ENCODE assay signal across 25 cellular contexts in the genomic region with DNA sequence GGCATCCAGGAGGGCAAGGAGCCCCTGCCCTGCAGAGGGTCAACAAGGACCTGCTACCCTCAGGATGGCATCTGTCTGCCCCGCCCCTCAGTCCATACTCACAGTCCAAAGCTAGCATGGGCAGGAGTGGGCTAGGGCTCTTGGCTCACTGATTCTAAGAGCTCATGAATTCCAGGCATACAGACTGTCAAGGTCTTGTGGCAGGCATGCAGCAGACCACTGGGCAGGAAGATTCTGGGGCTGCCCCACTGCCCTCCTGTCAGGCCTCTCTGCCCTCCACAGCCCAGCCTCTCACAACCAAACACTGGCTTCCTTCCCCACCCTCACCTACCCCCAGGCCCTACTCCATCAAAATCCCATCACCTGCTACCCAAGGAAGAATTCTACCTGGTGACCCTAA.
"Had no signal": no experiment of that assay in that cellular context is flagged by ENCODE, and none has a peak within 500 bp of the region (broad histone marks: within the 10 kb centered on the region; RNA-seq: fewer than 3 reads in every experiment).

No MANE protein-coding gene starts in this region.

- H3K4me3 Mint-ChIP-seq: activated CD4-positive, alpha-beta T cell treated with anti-CD3 and anti-CD28 coated beads, Interleukin-2, amount 10 ng/mL, durations not matched to agents 24 days and 14 days; activated CD8-positive, alpha-beta T cell treated with anti-CD3 and anti-CD28 coated beads, Interleukin-2, amount 10 ng/mL, durations not matched to agents 7 days and 5 days; activated naive CD4-positive, alpha-beta T cell treated with anti-CD3 and anti-CD28 coated beads for 36 hours; activated naive CD8-positive, alpha-beta T cell treated with anti-CD3 and anti-CD28 coated beads, Interleukin-2, amount 10 ng/mL, durations not matched to agents 7 days and 5 days; activated T-cell treated with anti-CD3 and anti-CD28 coated beads, Interleukin-2, amount 50 U/mL, for 24 hours had no signal

- H3K27ac ChIP-seq: body of pancreas, breast epithelium, Peyer's patch had no signal

- ATAC-seq: activated CD8-positive, alpha-beta T cell treated with anti-CD3 and anti-CD28 coated beads, Interleukin-2, amount 10 ng/mL, durations not matched to agents 7 days and 5 days; body of pancreas had no signal

- H3K4me1 ChIP-seq: breast epithelium had no signal

- H3K36me3 ChIP-seq: adrenal gland, breast epithelium, MG63, Peyer's patch had no signal

- H3K27me3 ChIP-seq: adrenal gland, body of pancreas, breast epithelium had no signal

- H3K9me3 ChIP-seq: adrenal gland, body of pancreas, breast epithelium, MG63, Peyer's patch had no signal

- DNase-seq: activated CD4-positive, alpha-beta T cell treated with anti-CD3 and anti-CD28 coated beads, Interleukin-2, amount 10 ng/mL, durations not matched to agents 24 days and 14 days; activated CD4-positive, alpha-beta T cell treated with anti-CD3 and anti-CD28 coated beads, Interleukin-2, amount 50 U/mL, for 48 hours; activated CD8-positive, alpha-beta T cell treated with anti-CD3 and anti-CD28 coated beads, Interleukin-2, amount 10 ng/mL, durations not matched to agents 7 days and 5 days; activated gamma-delta T cell treated with Interleukin-2 at 50 U/mL for 16 hours; activated naive CD4-positive, alpha-beta T cell treated with anti-CD3 and anti-CD28 coated beads for 36 hours; activated naive CD8-positive, alpha-beta T cell treated with anti-CD3 and anti-CD28 coated beads, Interleukin-2, amount 10 ng/mL, durations not matched to agents 7 days and 5 days; activated T-cell treated with anti-CD3 and anti-CD28 coated beads, Interleukin-2, amount 50 U/mL, for 24 hours; adrenal gland; body of pancreas; Kasumi-1; KG1; MG63; NCI-H1092; NCI-H1436 treated with DMSO at 0.1 percent for 48 hours; NCI-H1694 treated with DMSO at 0.1 percent for 48 hours; NCI-H2029; NCI-H345; NCI-H524 treated with DMSO at 0.1 percent for 48 hours; Right ventricle myocardium superior; RPMI8226; SW 1271; T-helper 1 cell; T1000 had no signal

- H3K4me3 ChIP-seq: adrenal gland, body of pancreas, breast epithelium, MG63, Peyer's patch had no signal

- H3K27ac Mint-ChIP-seq: activated CD4-positive, alpha-beta T cell treated with anti-CD3 and anti-CD28 coated beads, Interleukin-2, amount 10 ng/mL, durations not matched to agents 24 days and 14 days; activated CD8-positive, alpha-beta T cell treated with anti-CD3 and anti-CD28 coated beads, Interleukin-2, amount 10 ng/mL, durations not matched to agents 7 days and 5 days; activated naive CD4-positive, alpha-beta T cell treated with anti-CD3 and anti-CD28 coated beads for 36 hours; activated naive CD8-positive, alpha-beta T cell treated with anti-CD3 and anti-CD28 coated beads, Interleukin-2, amount 10 ng/mL, durations not matched to agents 7 days and 5 days; activated T-cell treated with anti-CD3 and anti-CD28 coated beads, Interleukin-2, amount 50 U/mL, for 24 hours had no signal
